In the genomic region with DNA sequence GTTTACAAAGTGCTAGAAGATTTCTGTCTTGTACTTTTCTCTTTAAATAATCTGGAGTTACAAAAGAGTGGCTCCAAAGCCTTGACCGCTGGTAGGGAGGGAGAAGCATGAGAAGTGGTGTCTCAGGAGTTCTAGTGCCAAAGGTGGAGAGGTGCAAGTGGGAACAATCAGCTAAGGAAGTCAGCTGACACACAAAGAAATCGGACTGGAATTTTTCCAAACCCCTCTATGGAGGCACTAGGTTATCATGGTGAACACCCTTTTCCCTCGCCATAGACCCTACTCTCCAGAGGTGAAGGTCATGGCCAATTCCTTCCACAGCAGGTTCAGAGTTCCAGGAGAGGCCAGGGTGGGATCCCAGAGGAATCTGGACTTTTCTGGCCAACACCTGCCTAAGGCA, we compare ENCODE assay signal across 20 cellular contexts. TPM values are rescaled to one million over a fixed set of nuclear protein-coding genes. Genes with fewer than 3 reads are reported as not detected.
A peak's percentile ranks its signal among the peaks of the same experiment; 100 is the strongest.
DNase-seq lines count a peak whose midpoint lies in the region; ATAC-seq and TF ChIP-seq lines count a peak whose summit lies in the region.
"Had no signal": no experiment of that assay in that cellular context is flagged by ENCODE, and none has a peak within 500 bp of the region (broad histone marks: within the 10 kb centered on the region; RNA-seq: fewer than 3 reads in every experiment).

No MANE protein-coding gene starts in this region.

- H3K9me2 ChIP-seq in HCT116 (ENCODE audit: insufficient read depth) (no peaks in the 10 kb centered on the region), hepatocyte (replicated peaks; ENCODE audit: insufficient read depth) (no peaks in the 10 kb centered on the region)

- H3K79me2 ChIP-seq in HCT116 (ENCODE audit: insufficient read depth, low read length) (peaks cover 4% of the 10 kb centered on the region), hepatocyte (peaks cover 68% of the 10 kb centered on the region)

- CTCF ChIA-PET in activated CD8-positive, alpha-beta T cell treated with anti-CD3 and anti-CD28 coated beads for 36 hours (lab: Charles Lee): no interaction called here
- CTCF ChIA-PET in activated CD8-positive, alpha-beta T cell treated with anti-CD3 and anti-CD28 coated beads, Interleukin-2, amount 10 ng/mL, durations not matched to agents 7 days and 5 days (lab: Charles Lee): interaction anchor here (1.4 kb wide), 1 partner anchor 8 kb away, joined by 4 read pairs; no protein-coding TSS in a partner anchor
- CTCF ChIA-PET in HCT116 (lab: Charles Lee): no interaction called here

- 86% methylated on average over 3 of the region's 3 CpGs for WGBS in hepatocyte (ENCODE audit: low lambda C conversion rate, missing lambda C conversion rate)

- no peaks in the 10 kb centered on the region for H4K20me1 ChIP-seq in HCT116 (ENCODE audit: insufficient read depth)
- H4K20me1 ChIP-seq in hepatocyte (ENCODE audit: insufficient read depth, poor library complexity, severe bottlenecking): peaks cover 36% of the 10 kb centered on the region

- TF ChIP-seq POLR2A in HCT116 (IDR thresholded peaks at IDR 0.05; ENCODE audit: borderline replicate concordance, extremely low read depth, insufficient read depth, insufficient read length): no peak

- peaks cover 51% of the 10 kb centered on the region for H3K36me3 Mint-ChIP-seq in activated CD8-positive, alpha-beta T cell treated with anti-CD3 and anti-CD28 coated beads for 36 hours (ENCODE audit: low read depth)
- peaks cover 33% of the 10 kb centered on the region for H3K36me3 Mint-ChIP-seq in activated CD8-positive, alpha-beta T cell treated with anti-CD3 and anti-CD28 coated beads, Interleukin-2, amount 10 ng/mL, durations not matched to agents 7 days and 5 days (ENCODE audit: low read depth)
- H3K36me3 Mint-ChIP-seq in osteocyte (ENCODE audit: unreplicated experiment): peaks cover 23% of the 10 kb centered on the region

- H3K4me3 Mint-ChIP-seq in activated CD8-positive, alpha-beta T cell treated with anti-CD3 and anti-CD28 coated beads for 36 hours: no peak overlapping the region
- H3K4me3 Mint-ChIP-seq in activated CD8-positive, alpha-beta T cell treated with anti-CD3 and anti-CD28 coated beads, Interleukin-2, amount 10 ng/mL, durations not matched to agents 7 days and 5 days: no peak overlapping the region
- no peak overlapping the region for H3K4me3 Mint-ChIP-seq in osteocyte (ENCODE audit: unreplicated experiment)

- H3K9ac ChIP-seq in HCT116 (ENCODE audit: low read length): no peak overlapping the region
- H3K9ac ChIP-seq: BLaER1 treated with 17β-estradiol and CSF1 and Interleukin-3, amounts not matched to agents 10 nM and 100 nM had no signal

- no peak overlapping the region for H2AFZ ChIP-seq in HCT116 (ENCODE audit: low read depth, low read length, poor library complexity, severe bottlenecking)
- no peak overlapping the region for H2AFZ ChIP-seq in hepatocyte

- H3K27me3 Mint-ChIP-seq in activated CD8-positive, alpha-beta T cell treated with anti-CD3 and anti-CD28 coated beads for 36 hours: no peaks in the 10 kb centered on the region
- no peaks in the 10 kb centered on the region for H3K27me3 Mint-ChIP-seq in activated CD8-positive, alpha-beta T cell treated with anti-CD3 and anti-CD28 coated beads, Interleukin-2, amount 10 ng/mL, durations not matched to agents 7 days and 5 days (ENCODE audit: low read depth)
- H3K27me3 Mint-ChIP-seq in osteocyte (ENCODE audit: unreplicated experiment): no peaks in the 10 kb centered on the region

- H3K4me1 ChIP-seq in HCT116 (ENCODE audit: control insufficient read depth in 1 of 2, insufficient read depth in 2 of 2, low read length in 2 of 2) (no peaks in the 10 kb centered on the region), hepatocyte (ENCODE audit: insufficient read depth) (peaks cover 20% of the 10 kb centered on the region)

- H3K27me3 ChIP-seq in HCT116 (ENCODE audit: insufficient read depth, low read length) (no peaks in the 10 kb centered on the region), hepatocyte (no peaks in the 10 kb centered on the region)
- H3K27me3 ChIP-seq: body of pancreas, gastroesophageal sphincter had no signal

- no peaks in the 10 kb centered on the region for H3K9me3 Mint-ChIP-seq in activated CD8-positive, alpha-beta T cell treated with anti-CD3 and anti-CD28 coated beads for 36 hours
- no peaks in the 10 kb centered on the region for H3K9me3 Mint-ChIP-seq in activated CD8-positive, alpha-beta T cell treated with anti-CD3 and anti-CD28 coated beads, Interleukin-2, amount 10 ng/mL, durations not matched to agents 7 days and 5 days (ENCODE audit: insufficient read depth)
- no peaks in the 10 kb centered on the region for H3K9me3 Mint-ChIP-seq in osteocyte (ENCODE audit: unreplicated experiment)
- H3K9me3 Mint-ChIP-seq: naive B cell had no signal

- no peaks in the 10 kb centered on the region for H3K9me3 ChIP-seq in HCT116 (ENCODE audit: control insufficient read depth in 1 of 2, insufficient read depth in 1 of 2, low read depth in 1 of 2, low read length in 2 of 2)
- H3K9me3 ChIP-seq in hepatocyte (ENCODE audit: low read depth): no peaks in the 10 kb centered on the region
- H3K9me3 ChIP-seq: body of pancreas, gastroesophageal sphincter, prostate gland had no signal

- peak overlapping the region; percentile 67 for H3K27ac Mint-ChIP-seq in activated CD8-positive, alpha-beta T cell treated with anti-CD3 and anti-CD28 coated beads for 36 hours
- H3K27ac Mint-ChIP-seq in activated CD8-positive, alpha-beta T cell treated with anti-CD3 and anti-CD28 coated beads, Interleukin-2, amount 10 ng/mL, durations not matched to agents 7 days and 5 days: no peak overlapping the region
- H3K27ac Mint-ChIP-seq in osteocyte (ENCODE audit: unreplicated experiment): peak overlapping the region; percentile 36

- H3K4me1 Mint-ChIP-seq in activated CD8-positive, alpha-beta T cell treated with anti-CD3 and anti-CD28 coated beads for 36 hours (ENCODE audit: low read depth): peaks cover 66% of the 10 kb centered on the region
- peaks cover 23% of the 10 kb centered on the region for H3K4me1 Mint-ChIP-seq in activated CD8-positive, alpha-beta T cell treated with anti-CD3 and anti-CD28 coated beads, Interleukin-2, amount 10 ng/mL, durations not matched to agents 7 days and 5 days (ENCODE audit: low read depth)
- peaks cover 20% of the 10 kb centered on the region for H3K4me1 Mint-ChIP-seq in osteocyte (ENCODE audit: unreplicated experiment)

- no peak for DNase-seq in activated CD8-positive, alpha-beta T cell treated with anti-CD3 and anti-CD28 coated beads for 36 hours
- no peak for DNase-seq in activated CD8-positive, alpha-beta T cell treated with anti-CD3 and anti-CD28 coated beads, Interleukin-2, amount 10 ng/mL, durations not matched to agents 7 days and 5 days
- DNase-seq in HCT116 (ENCODE audit: low read depth, low spot score): no peak
- no peak for DNase-seq in hepatocyte (ENCODE audit: low spot score)
- DNase-seq in osteocyte (ENCODE audit: extremely low spot score, unreplicated experiment): no peak
- no peak for DNase-seq in NCI-H1694 treated with DMSO at 0.1 percent for 48 hours (lab: John Stamatoyannopoulos, UW)
- DNase-seq: activated CD4-positive, CD25-positive, alpha-beta regulatory T cell treated with anti-CD3 and anti-CD28 coated beads, Interleukin-2, amount 50 U/mL, for 72 hours; activated naive CD4-positive, alpha-beta T cell treated with Interleukin-2 at 50 U/mL for 16 hours; body of pancreas; cortex of kidney; DMS79; naive B cell; NCI-H1436 treated with DMSO at 0.1 percent for 48 hours; NCI-H2227 treated with DMSO at 0.1 percent for 48 hours; stimulated activated CD8-positive, alpha-beta memory T cell treated with anti-CD3 and anti-CD28 coated beads, Interleukin-4, amount 100 ng/mL, for 48 hours had no signal

- no peak for ATAC-seq in activated CD8-positive, alpha-beta T cell treated with anti-CD3 and anti-CD28 coated beads for 36 hours
- ATAC-seq in activated CD8-positive, alpha-beta T cell treated with anti-CD3 and anti-CD28 coated beads, Interleukin-2, amount 10 ng/mL, durations not matched to agents 7 days and 5 days: no peak
- ATAC-seq in HCT116: no peak
- ATAC-seq in GM18870 (IDR thresholded peaks at IDR 0.05; ENCODE audit: unreplicated experiment): no peak
- ATAC-seq in HG03280 (IDR thresholded peaks at IDR 0.05; ENCODE audit: unreplicated experiment): no peak
- ATAC-seq: body of pancreas, gastroesophageal sphincter had no signal

- H3K27ac ChIP-seq in HCT116 (ENCODE audit: low read depth, low read length): no peak overlapping the region
- H3K27ac ChIP-seq in hepatocyte: peak overlapping the region; percentile 95
- H3K27ac ChIP-seq: BLaER1 treated with 17β-estradiol and CSF1 and Interleukin-3, amounts not matched to agents 10 nM and 100 nM; prostate gland had no signal

- TSS peak; percentile 4 for BruUV-seq in HCT116 (replicated peaks; lab: Mats Ljungman, UMichigan)

- H3K4me3 ChIP-seq in HCT116 (replicated peaks in 1 of 2; ENCODE audit: low read depth in 1 of 2, low read length in 2 of 2): no peak overlapping the region
- no peak overlapping the region for H3K4me3 ChIP-seq in hepatocyte
- H3K4me3 ChIP-seq: BLaER1 treated with 17β-estradiol and CSF1 and Interleukin-3, amounts not matched to agents 10 nM and 100 nM; body of pancreas; gastroesophageal sphincter; prostate gland had no signal

- peaks cover 18 to 31% of the 10 kb centered on the region in 2 experiments; a peak in 3 of 4 replicates for H3K36me3 ChIP-seq in HCT116 (ENCODE audit: control insufficient read depth in 1 of 2, insufficient read depth in 2 of 2, low read length in 2 of 2)
- peaks cover 4% of the 10 kb centered on the region for H3K36me3 ChIP-seq in hepatocyte (replicated peaks; ENCODE audit: insufficient read depth, low read depth)

- TF ChIP-seq CTCF in activated CD8-positive, alpha-beta T cell treated with anti-CD3 and anti-CD28 coated beads for 36 hours (IDR thresholded peaks at IDR 0.05): no peak
- TF ChIP-seq CTCF in HCT116 (IDR thresholded peaks at IDR 0.05 in 2 of 3, conservative IDR thresholded peaks at IDR 0.05 in 1 of 3; ENCODE audit: borderline replicate concordance in 1 of 3, insufficient read depth in 1 of 3, low read depth in 2 of 3, low read length in 2 of 3) (no peak), hepatocyte (IDR thresholded peaks at IDR 0.05; ENCODE audit: poor library complexity) (no peak), osteocyte (IDR thresholded peaks at IDR 0.05) (no peak)

- RAD21 ChIA-PET in HCT116 (lab: Charles Lee; ENCODE audit: low non-redundant PET in 1 of 2, low total read pairs in 2 of 2, uncharacterized antibody in 2 of 2, unreplicated experiment in 2 of 2): interaction anchor here in 1 of 2 experiments (0.6 kb wide), 1 partner anchor 292 kb away, joined by 4 read pairs; no protein-coding TSS in a partner anchor

- POLR2A ChIA-PET in activated CD8-positive, alpha-beta T cell treated with anti-CD3 and anti-CD28 coated beads for 36 hours (lab: Charles Lee): interaction anchor here (0.8 to 7.4 kb wide), 2 partner anchors 10 to 24 kb away, joined by 3 to 60 read pairs; no protein-coding TSS in a partner anchor
- POLR2A ChIA-PET in activated CD8-positive, alpha-beta T cell treated with anti-CD3 and anti-CD28 coated beads, Interleukin-2, amount 10 ng/mL, durations not matched to agents 7 days and 5 days (lab: Charles Lee): no interaction called here
- POLR2A ChIA-PET in HCT116 (lab: Charles Lee): no interaction called here

- H3K4me2 ChIP-seq in HCT116 (ENCODE audit: low read length) (no peak overlapping the region), hepatocyte (no peak overlapping the region)

- intact Hi-C loops in activated CD8-positive, alpha-beta T cell treated with anti-CD3 and anti-CD28 coated beads for 36 hours (cut with micrococcal nuclease): no loop called here
- intact Hi-C loops in HCT116 (cut with micrococcal nuclease): no loop called here

- no peak for TF ChIP-seq RAD21 in HCT116 (IDR thresholded peaks at IDR 0.05; ENCODE audit: low read depth)

RNA-seq across cellular contexts. Expression of gene PLAGL2, which starts 14.8 kb away (rescaled TPM):
- 10 to 100 TPM; 70.6 to 71.5 TPM for total RNA-seq in activated CD8-positive, alpha-beta T cell treated with anti-CD3 and anti-CD28 coated beads for 36 hours
- 10 to 100 TPM; 21.9 to 22.9 TPM for total RNA-seq in activated CD8-positive, alpha-beta T cell treated with anti-CD3 and anti-CD28 coated beads, Interleukin-2, amount 10 ng/mL, durations not matched to agents 7 days and 5 days
- total RNA-seq in HCT116 (2021; ENCODE audit: unreplicated experiment): 18.3 TPM
- polyA plus RNA-seq in HCT116 (2012): 8.5 and 10.3 TPM in 2 replicates
- 41.1 and 44.6 TPM in 2 replicates for total RNA-seq in hepatocyte
- 31.7 and 39.7 TPM in 2 replicates for polyA plus RNA-seq in hepatocyte
- 11.5 and 11.8 TPM in 2 replicates for total RNA-seq in osteocyte

RNA-seq across cellular contexts. Expression of gene POFUT1, which starts 15.0 kb away (rescaled TPM):
- 10 to 100 TPM; 43.7 to 46.2 TPM for total RNA-seq in activated CD8-positive, alpha-beta T cell treated with anti-CD3 and anti-CD28 coated beads for 36 hours
- 10 to 100 TPM; 23.5 to 24.8 TPM for total RNA-seq in activated CD8-positive, alpha-beta T cell treated with anti-CD3 and anti-CD28 coated beads, Interleukin-2, amount 10 ng/mL, durations not matched to agents 7 days and 5 days
- total RNA-seq in HCT116 (2021; ENCODE audit: unreplicated experiment): 34.5 TPM
- 21.1 and 23.5 TPM in 2 replicates for polyA plus RNA-seq in HCT116 (2012)
- total RNA-seq in hepatocyte: 81.4 and 87.3 TPM in 2 replicates
- 39.4 and 42.0 TPM in 2 replicates for polyA plus RNA-seq in hepatocyte
- 49.5 and 52.7 TPM in 2 replicates for total RNA-seq in osteocyte
